Comparison of ENCODE assay signal across 1 cellular context in genomic region chr1:207997486-207998268, GRCh38.
TF ChIP-seq lines count a peak whose summit lies in the region.

No MANE protein-coding gene starts in this region.

TF ChIP-seq in GM23338, 12 proteins besides CTCF, POLR2A, EP300 and RAD21 (continued from another document):
- TF ChIP-seq ZNF462 (CRISPR knock-in tag; IDR thresholded peaks at IDR 0.05) (no peak), EZH2phosphoT487 (IDR thresholded peaks at IDR 0.05; ENCODE audit: unreplicated experiment) (no peak), NANOG (IDR thresholded peaks at IDR 0.05; ENCODE audit: borderline replicate concordance) (no peak)
